8 cellular contexts compared by ENCODE assay signal in genomic region chr10:100969175-100970075, GRCh38. TPM values are rescaled to one million over a fixed set of nuclear protein-coding genes. Genes with fewer than 3 reads are reported as not detected.
DNase-seq lines count a peak whose midpoint lies in the region; ATAC-seq, FAIRE-seq and TF ChIP-seq lines count a peak whose summit lies in the region.

Gene SEMA4G (plus strand): TSS chr10:100969504. CDS start chr10:100972913, 3,409 bp downstream.

- H3K4me1 ChIP-seq in HAP-1 (0 out of 2 replicates have a peak, but pooled peaks cover 4% of the 10 kb centered on the region), iPS-18a (ENCODE audit: control insufficient read depth, low read depth, low read length) (no peaks in the 10 kb centered on the region), skeletal muscle tissue (ENCODE audit: control insufficient read depth in 3 of 3, insufficient read depth in 3 of 3, low read length in 3 of 3) (peaks cover 6 to 16% (median 15%) of the 10 kb centered on the region in 3 donors)

- H3K9ac ChIP-seq in iPS-18a (ENCODE audit: low read length) (peak within 1 kb of the TSS; percentile 30), skeletal muscle tissue (ENCODE audit: low read depth in 1 of 3, low read length in 3 of 3) (peak within 1 kb of the TSS; percentile 35 to 81 (median 45))

- H3K4me3 ChIP-seq in HAP-1: peak within 1 kb of the TSS; percentile 55
- H3K4me3 ChIP-seq in astrocyte of the spinal cord (ENCODE audit: low read depth, low read length): peak within 1 kb of the TSS; percentile 48
- H3K4me3 ChIP-seq in iPS-18a (ENCODE audit: low read length): peak within 1 kb of the TSS; percentile 74
- peak within 1 kb of the TSS; percentile 56 to 71 (median 71) for H3K4me3 ChIP-seq in skeletal muscle tissue (ENCODE audit: low read length in 3 of 3)

- in situ Hi-C loops in HAP-1 (cut with MboI; ENCODE audit: low sequenced_read_pairs) (no loop called here), SK-MEL-5 (cut with HindIII; ENCODE audit: low pct_unique_long_range_greater_than_20kb, low sequenced_read_pairs) (no loop called here), astrocyte of the spinal cord (cut with HindIII; ENCODE audit: low sequenced_read_pairs) (no loop called here)

- H3K27ac ChIP-seq in iPS-18a (ENCODE audit: low read length) (no peak within 1 kb of the TSS), skeletal muscle tissue (ENCODE audit: low read depth, low read length) (no peak within 1 kb of the TSS)

- DNase-seq in D721Med (ENCODE audit: insufficient read length, low spot score): peak; percentile 78
- peak; percentile 15 to 79 for DNase-seq in HAP-1 (ENCODE audit: low spot score in 2 of 2)
- DNase-seq in SK-MEL-5 (ENCODE audit: low read depth, low spot score): peak; percentile 21
- DNase-seq in astrocyte of the spinal cord (ENCODE audit: low read depth, low spot score): peak; percentile 6
- no peak for DNase-seq in OCI-M1 (lab: John Stamatoyannopoulos, UW)

- FAIRE-seq in D721Med (lab: Jason Lieb, UNC): no peak

- H3K9me3 ChIP-seq in HAP-1 (no peaks in the 10 kb centered on the region), iPS-18a (ENCODE audit: control insufficient read depth, low read depth, low read length) (no peaks in the 10 kb centered on the region), skeletal muscle tissue (ENCODE audit: control insufficient read depth in 3 of 3, low read length in 3 of 3) (no peaks in the 10 kb centered on the region)

- no peak for ATAC-seq in GM21423 (IDR thresholded peaks at IDR 0.05; ENCODE audit: unreplicated experiment)

- TF ChIP-seq CTCF in D721Med (IDR thresholded peaks at IDR 0.05; ENCODE audit: insufficient read depth, missing control alignments): peak; percentile 34
- peak; percentile 86 for TF ChIP-seq CTCF in astrocyte of the spinal cord (IDR thresholded peaks at IDR 0.05; ENCODE audit: low read depth, low read length)

- H3K36me3 ChIP-seq in HAP-1 (replicated peaks) (no peaks in the 10 kb centered on the region; the same call in 1 of the 2 replicates), iPS-18a (ENCODE audit: control insufficient read depth, low read depth, low read length) (no peaks in the 10 kb centered on the region), skeletal muscle tissue (ENCODE audit: control insufficient read depth in 3 of 3, insufficient read depth in 3 of 3, low read length in 3 of 3) (peaks cover 3 to 18% (median 12%) of the 10 kb centered on the region in 3 donors)

- H3K27me3 ChIP-seq in HAP-1 (ENCODE audit: low read depth) (no peaks in the 10 kb centered on the region), iPS-18a (ENCODE audit: control insufficient read depth, insufficient read depth, low read length) (peaks cover 5% of the 10 kb centered on the region), skeletal muscle tissue (ENCODE audit: control insufficient read depth in 3 of 3, insufficient read depth in 3 of 3, low read length in 3 of 3) (no peaks in the 10 kb centered on the region)

RNA-seq across cellular contexts. Expression of gene SEMA4G, which starts in this region (rescaled TPM):
- total RNA-seq in SK-MEL-5 (2014; rRNA removed; shearing (Covaris generic)): 1.3 and 4.7 TPM in 2 replicates
- polyA plus RNA-seq in SK-MEL-5 (2015; cell fraction: cytosol; rRNA removed): 8.2 and 10.8 TPM in 2 replicates
- 11.9 and 17.8 TPM in 2 replicates for polyA plus RNA-seq in SK-MEL-5 (2015; cell fraction: nucleus; rRNA removed)
- total RNA-seq in skeletal muscle tissue: 0.52 TPM
